Comparison of ENCODE assay signal across 1 cellular context in the genomic region with DNA sequence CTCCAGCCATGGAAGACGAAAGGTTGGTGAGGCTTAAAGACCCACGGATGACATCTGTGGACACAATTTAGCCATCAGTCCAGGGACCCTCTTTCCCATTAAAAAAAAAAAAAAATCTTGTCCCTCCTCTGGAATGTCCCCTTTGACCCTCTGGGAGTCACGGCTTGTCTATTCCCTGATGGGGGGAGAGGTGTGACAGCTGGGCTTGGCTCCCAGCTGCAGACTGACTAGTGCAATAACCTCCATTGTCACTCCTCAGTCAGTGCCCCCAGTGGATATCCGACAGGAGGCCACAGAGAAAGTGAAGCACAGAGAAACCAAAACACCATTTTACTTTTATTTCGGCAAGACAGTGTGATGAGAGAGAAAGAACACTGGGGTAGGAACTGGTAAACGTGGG.
TF ChIP-seq lines count a peak whose summit lies in the region.

No MANE protein-coding gene starts in this region.

TF ChIP-seq in H1, 55 proteins besides CTCF, POLR2A, EP300 and RAD21:
- TF ChIP-seq BACH1 (IDR thresholded peaks at IDR 0.05; ENCODE audit: low read length) (no peak), SUZ12 (IDR thresholded peaks at IDR 0.05; ENCODE audit: low read length) (no peak), KDM1A (IDR thresholded peaks at IDR 0.05; ENCODE audit: borderline replicate concordance, low read length) (no peak), CHD2 (IDR thresholded peaks at IDR 0.05; ENCODE audit: low read length) (no peak), CHD1 (IDR thresholded peaks at IDR 0.05; ENCODE audit: low read depth, low read length) (no peak), RNF2 (IDR thresholded peaks at IDR 0.05; ENCODE audit: borderline replicate concordance, low read depth, low read length, missing control alignments, poor library complexity, severe bottlenecking) (peak; percentile 42)
- TF ChIP-seq, protein P1, sequence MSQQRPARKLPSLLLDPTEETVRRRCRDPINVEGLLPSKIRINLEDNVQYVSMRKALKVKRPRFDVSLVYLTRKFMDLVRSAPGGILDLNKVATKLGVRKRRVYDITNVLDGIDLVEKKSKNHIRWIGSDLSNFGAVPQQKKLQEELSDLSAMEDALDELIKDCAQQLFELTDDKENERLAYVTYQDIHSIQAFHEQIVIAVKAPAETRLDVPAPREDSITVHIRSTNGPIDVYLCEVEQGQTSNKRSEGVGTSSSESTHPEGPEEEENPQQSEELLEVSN (IDR thresholded peaks at IDR 0.05): no peak
